Comparison of ENCODE assay signal across 1 cellular context in the genomic region with DNA sequence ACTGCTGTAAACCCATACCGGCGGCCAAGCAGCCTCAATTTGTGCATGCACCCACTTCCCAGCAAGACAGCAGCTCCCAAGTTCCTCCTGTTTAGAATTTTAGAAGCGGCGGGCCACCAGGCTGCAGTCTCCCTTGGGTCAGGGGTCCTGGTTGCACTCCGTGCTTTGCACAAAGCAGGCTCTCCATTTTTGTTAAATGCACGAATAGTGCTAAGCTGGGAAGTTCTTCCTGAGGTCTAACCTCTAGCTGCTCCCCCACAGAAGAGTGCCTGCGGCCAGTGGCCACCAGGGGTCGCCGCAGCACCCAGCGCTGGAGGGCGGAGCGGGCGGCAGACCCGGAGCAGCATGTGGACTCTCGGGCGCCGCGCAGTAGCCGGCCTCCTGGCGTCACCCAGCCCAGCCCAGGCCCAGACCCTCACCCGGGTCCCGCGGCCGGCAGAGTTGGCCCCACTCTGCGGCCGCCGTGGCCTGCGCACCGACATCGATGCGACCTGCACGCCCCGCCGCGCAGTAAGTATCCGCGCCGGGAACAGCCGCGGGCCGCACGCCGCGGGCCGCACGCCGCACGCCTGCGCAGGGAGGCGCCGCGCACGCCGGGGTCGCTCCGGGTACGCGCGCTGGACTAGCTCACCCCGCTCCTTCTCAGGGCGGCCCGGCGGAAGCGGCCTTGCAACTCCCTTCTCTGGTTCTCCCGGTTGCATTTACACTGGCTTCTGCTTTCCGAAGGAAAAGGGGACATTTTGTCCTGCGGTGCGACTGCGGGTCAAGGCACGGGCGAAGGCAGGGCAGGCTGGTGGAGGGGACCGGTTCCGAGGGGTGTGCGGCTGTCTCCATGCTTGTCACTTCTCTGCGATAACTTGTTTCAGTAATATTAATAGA.
TF ChIP-seq lines count a peak whose summit lies in the region.

A gene (plus strand): TSS at position 315 of the 879 bp plus-strand sequence. CDS start 31 bp downstream, at position 346.

TF ChIP-seq in K562, 482 proteins besides CTCF, POLR2A, EP300 and RAD21 (continued from another document and continues in another):
- TF ChIP-seq, protein P1, sequence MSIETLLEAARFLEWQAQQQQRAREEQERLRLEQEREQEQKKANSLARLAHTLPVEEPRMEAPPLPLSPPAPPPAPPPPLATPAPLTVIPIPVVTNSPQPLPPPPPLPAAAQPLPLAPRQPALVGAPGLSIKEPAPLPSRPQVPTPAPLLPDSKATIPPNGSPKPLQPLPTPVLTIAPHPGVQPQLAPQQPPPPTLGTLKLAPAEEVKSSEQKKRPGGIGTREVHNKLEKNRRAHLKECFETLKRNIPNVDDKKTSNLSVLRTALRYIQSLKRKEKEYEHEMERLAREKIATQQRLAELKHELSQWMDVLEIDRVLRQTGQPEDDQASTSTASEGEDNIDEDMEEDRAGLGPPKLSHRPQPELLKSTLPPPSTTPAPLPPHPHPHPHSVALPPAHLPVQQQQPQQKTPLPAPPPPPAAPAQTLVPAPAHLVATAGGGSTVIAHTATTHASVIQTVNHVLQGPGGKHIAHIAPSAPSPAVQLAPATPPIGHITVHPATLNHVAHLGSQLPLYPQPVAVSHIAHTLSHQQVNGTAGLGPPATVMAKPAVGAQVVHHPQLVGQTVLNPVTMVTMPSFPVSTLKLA (conservative IDR thresholded peaks at IDR 0.05), result peak; percentile 29 to 79; a peak in 3 of 4 replicates
- TF ChIP-seq HDGF (IDR thresholded peaks at IDR 0.05) (peak; percentile 90), FOXJ3 (CRISPR knock-in tag; IDR thresholded peaks at IDR 0.05) (no peak), PHF8 (IDR thresholded peaks at IDR 0.05; ENCODE audit: borderline replicate concordance, low read length) (peak; percentile 81; the same call in 1 of the 2 replicates), ZNF75A (CRISPR knock-in tag; IDR thresholded peaks at IDR 0.05) (no peak), SNIP1 (IDR thresholded peaks at IDR 0.05; ENCODE audit: low read depth) (no peak), NFRKB (IDR thresholded peaks at IDR 0.05; ENCODE audit: low read depth) (no peak), ZFPM2 (CRISPR knock-in tag; IDR thresholded peaks at IDR 0.05) (no peak), ZNF3 (CRISPR knock-in tag; IDR thresholded peaks at IDR 0.05) (no peak), CCNT2 (IDR thresholded peaks at IDR 0.05; ENCODE audit: borderline replicate concordance, extremely low read depth, insufficient read length, low read depth, low read length) (peak; percentile 62), FOXM1 (IDR thresholded peaks at IDR 0.05; ENCODE audit: low read depth) (0 out of 2 replicates have a peak, but pooled peaks have one; percentile 17), FOXM1 (CRISPR knock-in tag; IDR thresholded peaks at IDR 0.05; ENCODE audit: low read depth) (0 out of 2 replicates have a peak, but pooled peaks have one; percentile 62), TARDBP (IDR thresholded peaks at IDR 0.05) (no peak), ZEB2 (IDR thresholded peaks at IDR 0.05) (no peak), RBM15 (IDR thresholded peaks at IDR 0.05; ENCODE audit: insufficient read depth, low read length) (no peak), U2AF1 (optimal IDR thresholded peaks at IDR 0.05; ENCODE audit: low read depth, low read length) (no peak), MXI1 (IDR thresholded peaks at IDR 0.05; ENCODE audit: low read depth, low read length) (no peak), TCFL5 (CRISPR knock-in tag; conservative IDR thresholded peaks at IDR 0.05) (no peak), NRF1 (conservative IDR thresholded peaks at IDR 0.05 in 1 of 2, IDR thresholded peaks at IDR 0.05 in 1 of 2) (peak; percentile 93 to 94), ELF1 (tag; IDR thresholded peaks at IDR 0.05) (0 out of 2 replicates have a peak, but pooled peaks have one; percentile 22), NONO (IDR thresholded peaks at IDR 0.05; ENCODE audit: low read depth in 2 of 2, low read length in 1 of 2) (peak in 1 of 2 experiments; percentile 64; a peak in 2 of 4 replicates), ZNF24 (IDR thresholded peaks at IDR 0.05) (peak; percentile 73), PHB (CRISPR knock-in tag; IDR thresholded peaks at IDR 0.05) (no peak), SAFB (IDR thresholded peaks at IDR 0.05; ENCODE audit: borderline replicate concordance, low read depth, low read length) (no peak), SOX6 (IDR thresholded peaks at IDR 0.05) (peak; percentile 55; the same call in 1 of the 2 replicates), ZNF232 (CRISPR knock-in tag; IDR thresholded peaks at IDR 0.05) (peak; percentile 30; the same call in 1 of the 2 replicates), BHLHE40 (IDR thresholded peaks at IDR 0.05; ENCODE audit: low read length) (no peak), ZNF121 (CRISPR knock-in tag; conservative IDR thresholded peaks at IDR 0.05) (no peak), ESRRA (IDR thresholded peaks at IDR 0.05; ENCODE audit: borderline replicate concordance, low read depth) (peak; percentile 65; the same call in 1 of the 2 replicates), THRAP3 (IDR thresholded peaks at IDR 0.05; ENCODE audit: borderline replicate concordance) (no peak)
- TF ChIP-seq, protein P2, sequence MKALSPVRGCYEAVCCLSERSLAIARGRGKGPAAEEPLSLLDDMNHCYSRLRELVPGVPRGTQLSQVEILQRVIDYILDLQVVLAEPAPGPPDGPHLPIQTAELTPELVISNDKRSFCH (CRISPR knock-in tag; IDR thresholded peaks at IDR 0.05), result no peak
- TF ChIP-seq, protein P2 (tag; IDR thresholded peaks at IDR 0.05), result peak; percentile 49; the same call in 1 of the 2 replicates
- TF ChIP-seq, protein P3, sequence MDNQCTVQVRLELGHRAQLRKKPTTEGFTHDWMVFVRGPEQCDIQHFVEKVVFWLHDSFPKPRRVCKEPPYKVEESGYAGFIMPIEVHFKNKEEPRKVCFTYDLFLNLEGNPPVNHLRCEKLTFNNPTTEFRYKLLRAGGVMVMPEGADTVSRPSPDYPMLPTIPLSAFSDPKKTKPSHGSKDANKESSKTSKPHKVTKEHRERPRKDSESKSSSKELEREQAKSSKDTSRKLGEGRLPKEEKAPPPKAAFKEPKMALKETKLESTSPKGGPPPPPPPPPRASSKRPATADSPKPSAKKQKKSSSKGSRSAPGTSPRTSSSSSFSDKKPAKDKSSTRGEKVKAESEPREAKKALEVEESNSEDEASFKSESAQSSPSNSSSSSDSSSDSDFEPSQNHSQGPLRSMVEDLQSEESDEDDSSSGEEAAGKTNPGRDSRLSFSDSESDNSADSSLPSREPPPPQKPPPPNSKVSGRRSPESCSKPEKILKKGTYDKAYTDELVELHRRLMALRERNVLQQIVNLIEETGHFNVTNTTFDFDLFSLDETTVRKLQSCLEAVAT (IDR thresholded peaks at IDR 0.05), result no peak
- TF ChIP-seq, protein P4, sequence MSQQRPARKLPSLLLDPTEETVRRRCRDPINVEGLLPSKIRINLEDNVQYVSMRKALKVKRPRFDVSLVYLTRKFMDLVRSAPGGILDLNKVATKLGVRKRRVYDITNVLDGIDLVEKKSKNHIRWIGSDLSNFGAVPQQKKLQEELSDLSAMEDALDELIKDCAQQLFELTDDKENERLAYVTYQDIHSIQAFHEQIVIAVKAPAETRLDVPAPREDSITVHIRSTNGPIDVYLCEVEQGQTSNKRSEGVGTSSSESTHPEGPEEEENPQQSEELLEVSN (IDR thresholded peaks at IDR 0.05; ENCODE audit: borderline replicate concordance in 1 of 2, extremely low read depth in 1 of 2, insufficient read depth in 1 of 2, insufficient read length in 1 of 2, low read depth in 1 of 2, low read length in 1 of 2, poor library complexity in 1 of 2, severe bottlenecking in 1 of 2), result peak; percentile 59 to 78
- TF ChIP-seq, protein P5, sequence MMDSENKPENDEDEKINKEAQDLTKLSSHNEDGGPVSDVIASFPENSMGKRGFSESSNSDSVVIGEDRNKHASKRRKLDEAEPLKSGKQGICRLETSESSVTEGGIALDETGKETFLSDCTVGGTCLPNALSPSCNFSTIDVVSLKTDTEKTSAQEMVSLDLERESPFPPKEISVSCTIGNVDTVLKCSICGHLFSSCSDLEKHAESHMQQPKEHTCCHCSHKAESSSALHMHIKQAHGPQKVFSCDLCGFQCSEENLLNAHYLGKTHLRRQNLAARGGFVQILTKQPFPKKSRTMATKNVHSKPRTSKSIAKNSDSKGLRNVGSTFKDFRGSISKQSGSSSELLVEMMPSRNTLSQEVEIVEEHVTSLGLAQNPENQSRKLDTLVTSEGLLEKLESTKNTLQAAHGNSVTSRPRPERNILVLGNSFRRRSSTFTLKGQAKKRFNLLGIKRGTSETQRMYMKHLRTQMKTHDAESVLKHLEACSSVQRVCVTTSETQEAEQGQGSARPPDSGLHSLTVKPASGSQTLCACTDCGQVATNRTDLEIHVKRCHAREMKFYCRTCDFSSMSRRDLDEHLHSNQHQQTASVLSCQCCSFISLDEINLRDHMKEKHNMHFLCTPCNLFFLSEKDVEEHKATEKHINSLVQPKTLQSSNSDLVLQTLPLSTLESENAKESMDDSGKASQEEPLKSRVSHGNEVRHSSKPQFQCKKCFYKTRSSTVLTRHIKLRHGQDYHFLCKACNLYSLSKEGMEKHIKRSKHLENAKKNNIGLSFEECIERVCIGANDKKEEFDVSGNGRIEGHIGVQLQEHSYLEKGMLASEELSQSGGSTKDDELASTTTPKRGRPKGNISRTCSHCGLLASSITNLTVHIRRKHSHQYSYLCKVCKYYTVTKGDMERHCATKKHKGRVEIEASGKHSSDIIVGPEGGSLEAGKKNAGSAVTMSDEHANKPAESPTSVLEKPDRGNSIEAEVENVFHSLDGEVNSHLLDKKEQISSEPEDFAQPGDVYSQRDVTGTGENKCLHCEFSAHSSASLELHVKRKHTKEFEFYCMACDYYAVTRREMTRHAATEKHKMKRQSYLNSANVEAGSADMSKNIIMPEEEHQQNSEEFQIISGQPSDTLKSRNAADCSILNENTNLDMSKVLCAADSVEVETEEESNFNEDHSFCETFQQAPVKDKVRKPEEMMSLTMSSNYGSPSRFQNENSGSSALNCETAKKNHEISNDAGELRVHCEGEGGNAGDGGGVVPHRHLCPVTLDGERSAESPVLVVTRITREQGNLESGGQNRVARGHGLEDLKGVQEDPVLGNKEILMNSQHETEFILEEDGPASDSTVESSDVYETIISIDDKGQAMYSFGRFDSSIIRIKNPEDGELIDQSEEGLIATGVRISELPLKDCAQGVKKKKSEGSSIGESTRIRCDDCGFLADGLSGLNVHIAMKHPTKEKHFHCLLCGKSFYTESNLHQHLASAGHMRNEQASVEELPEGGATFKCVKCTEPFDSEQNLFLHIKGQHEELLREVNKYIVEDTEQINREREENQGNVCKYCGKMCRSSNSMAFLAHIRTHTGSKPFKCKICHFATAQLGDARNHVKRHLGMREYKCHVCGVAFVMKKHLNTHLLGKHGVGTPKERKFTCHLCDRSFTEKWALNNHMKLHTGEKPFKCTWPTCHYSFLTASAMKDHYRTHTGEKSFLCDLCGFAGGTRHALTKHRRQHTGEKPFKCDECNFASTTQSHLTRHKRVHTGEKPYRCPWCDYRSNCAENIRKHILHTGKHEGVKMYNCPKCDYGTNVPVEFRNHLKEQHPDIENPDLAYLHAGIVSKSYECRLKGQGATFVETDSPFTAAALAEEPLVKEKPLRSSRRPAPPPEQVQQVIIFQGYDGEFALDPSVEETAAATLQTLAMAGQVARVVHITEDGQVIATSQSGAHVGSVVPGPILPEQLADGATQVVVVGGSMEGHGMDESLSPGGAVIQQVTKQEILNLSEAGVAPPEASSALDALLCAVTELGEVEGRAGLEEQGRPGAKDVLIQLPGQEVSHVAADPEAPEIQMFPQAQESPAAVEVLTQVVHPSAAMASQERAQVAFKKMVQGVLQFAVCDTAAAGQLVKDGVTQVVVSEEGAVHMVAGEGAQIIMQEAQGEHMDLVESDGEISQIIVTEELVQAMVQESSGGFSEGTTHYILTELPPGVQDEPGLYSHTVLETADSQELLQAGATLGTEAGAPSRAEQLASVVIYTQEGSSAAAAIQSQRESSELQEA (IDR thresholded peaks at IDR 0.05; ENCODE audit: low read depth), result no peak
- TF ChIP-seq, protein P6, sequence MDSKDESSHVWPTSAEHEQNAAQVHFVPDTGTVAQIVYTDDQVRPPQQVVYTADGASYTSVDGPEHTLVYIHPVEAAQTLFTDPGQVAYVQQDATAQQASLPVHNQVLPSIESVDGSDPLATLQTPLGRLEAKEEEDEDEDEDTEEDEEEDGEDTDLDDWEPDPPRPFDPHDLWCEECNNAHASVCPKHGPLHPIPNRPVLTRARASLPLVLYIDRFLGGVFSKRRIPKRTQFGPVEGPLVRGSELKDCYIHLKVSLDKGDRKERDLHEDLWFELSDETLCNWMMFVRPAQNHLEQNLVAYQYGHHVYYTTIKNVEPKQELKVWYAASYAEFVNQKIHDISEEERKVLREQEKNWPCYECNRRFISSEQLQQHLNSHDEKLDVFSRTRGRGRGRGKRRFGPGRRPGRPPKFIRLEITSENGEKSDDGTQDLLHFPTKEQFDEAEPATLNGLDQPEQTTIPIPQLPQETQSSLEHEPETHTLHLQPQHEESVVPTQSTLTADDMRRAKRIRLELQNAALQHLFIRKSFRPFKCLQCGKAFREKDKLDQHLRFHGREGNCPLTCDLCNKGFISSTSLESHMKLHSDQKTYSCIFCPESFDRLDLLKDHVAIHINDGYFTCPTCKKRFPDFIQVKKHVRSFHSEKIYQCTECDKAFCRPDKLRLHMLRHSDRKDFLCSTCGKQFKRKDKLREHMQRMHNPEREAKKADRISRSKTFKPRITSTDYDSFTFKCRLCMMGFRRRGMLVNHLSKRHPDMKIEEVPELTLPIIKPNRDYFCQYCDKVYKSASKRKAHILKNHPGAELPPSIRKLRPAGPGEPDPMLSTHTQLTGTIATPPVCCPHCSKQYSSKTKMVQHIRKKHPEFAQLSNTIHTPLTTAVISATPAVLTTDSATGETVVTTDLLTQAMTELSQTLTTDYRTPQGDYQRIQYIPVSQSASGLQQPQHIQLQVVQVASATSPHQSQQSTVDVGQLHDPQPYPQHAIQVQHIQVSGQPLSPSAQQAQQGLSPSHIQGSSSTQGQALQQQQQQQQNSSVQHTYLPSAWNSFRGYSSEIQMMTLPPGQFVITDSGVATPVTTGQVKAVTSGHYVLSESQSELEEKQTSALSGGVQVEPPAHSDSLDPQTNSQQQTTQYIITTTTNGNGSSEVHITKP (IDR thresholded peaks at IDR 0.05; ENCODE audit: partially characterized antibody), result peak; percentile 43
- TF ChIP-seq, protein P7, sequence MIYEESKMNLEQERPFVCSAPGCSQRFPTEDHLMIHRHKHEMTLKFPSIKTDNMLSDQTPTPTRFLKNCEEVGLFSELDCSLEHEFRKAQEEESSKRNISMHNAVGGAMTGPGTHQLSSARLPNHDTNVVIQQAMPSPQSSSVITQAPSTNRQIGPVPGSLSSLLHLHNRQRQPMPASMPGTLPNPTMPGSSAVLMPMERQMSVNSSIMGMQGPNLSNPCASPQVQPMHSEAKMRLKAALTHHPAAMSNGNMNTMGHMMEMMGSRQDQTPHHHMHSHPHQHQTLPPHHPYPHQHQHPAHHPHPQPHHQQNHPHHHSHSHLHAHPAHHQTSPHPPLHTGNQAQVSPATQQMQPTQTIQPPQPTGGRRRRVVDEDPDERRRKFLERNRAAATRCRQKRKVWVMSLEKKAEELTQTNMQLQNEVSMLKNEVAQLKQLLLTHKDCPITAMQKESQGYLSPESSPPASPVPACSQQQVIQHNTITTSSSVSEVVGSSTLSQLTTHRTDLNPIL (CRISPR knock-in tag; IDR thresholded peaks at IDR 0.05), result no peak
- TF ChIP-seq, protein P8, sequence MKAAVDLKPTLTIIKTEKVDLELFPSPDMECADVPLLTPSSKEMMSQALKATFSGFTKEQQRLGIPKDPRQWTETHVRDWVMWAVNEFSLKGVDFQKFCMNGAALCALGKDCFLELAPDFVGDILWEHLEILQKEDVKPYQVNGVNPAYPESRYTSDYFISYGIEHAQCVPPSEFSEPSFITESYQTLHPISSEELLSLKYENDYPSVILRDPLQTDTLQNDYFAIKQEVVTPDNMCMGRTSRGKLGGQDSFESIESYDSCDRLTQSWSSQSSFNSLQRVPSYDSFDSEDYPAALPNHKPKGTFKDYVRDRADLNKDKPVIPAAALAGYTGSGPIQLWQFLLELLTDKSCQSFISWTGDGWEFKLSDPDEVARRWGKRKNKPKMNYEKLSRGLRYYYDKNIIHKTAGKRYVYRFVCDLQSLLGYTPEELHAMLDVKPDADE (conservative IDR thresholded peaks at IDR 0.05; ENCODE audit: control insufficient read depth, low read depth, low read length), result peak; percentile 38; the same call in 1 of the 2 replicates
